In genomic region chr9:127568618-127568970, GRCh38 we compare ENCODE assay signal across 8 cellular contexts. TPM values are rescaled to one million over a fixed set of nuclear protein-coding genes. Genes with fewer than 3 reads are reported as not detected.
DNase-seq lines count a peak whose midpoint lies in the region; ATAC-seq, FAIRE-seq and TF ChIP-seq lines count a peak whose summit lies in the region.

No MANE protein-coding gene starts in this region.

- H3K9me3 ChIP-seq in A549 (no peaks in the 10 kb centered on the region), K562 (replicated peaks; ENCODE audit: control insufficient read depth, insufficient read depth, low read depth, low read length) (no peaks in the 10 kb centered on the region), lung (ENCODE audit: control insufficient read depth in 2 of 2, insufficient read depth in 1 of 2, low read length in 1 of 2) (no peaks in the 10 kb centered on the region)

- CTCF ChIA-PET in A549 (lab: Yijun Ruan, JAX) = interaction anchor here (0.7 to 2.6 kb wide), 9 partner anchors 8 to 65 kb away, joined by 3 to 12 read pairs (median 3); no protein-coding TSS in a partner anchor
- CTCF ChIA-PET in K562 (lab: Yijun Ruan, JAX; ENCODE audit: low intra/inter-chr PET ratio) = no interaction called here

- DNase-seq in A549 (ENCODE audit: low read depth in 1 of 2, low spot score in 1 of 2) (no peak), K562 (ENCODE audit: extremely low read depth in 1 of 4, low spot score in 3 of 4) (peak in 1 of 4 experiments; percentile 28), lung (ENCODE audit: low spot score) (no peak), NCI-H2107 treated with DMSO at 0.1 percent for 48 hours (lab: John Stamatoyannopoulos, UW; ENCODE audit: unreplicated experiment) (no peak), frontal cortex (ENCODE audit: low spot score in 2 of 2) (no peak), GM10266 (ENCODE audit: extremely low spot score) (no peak)

- POLR2A ChIA-PET in A549 (lab: Yijun Ruan, JAX) = interaction anchor here (0.9 to 1.0 kb wide), 3 partner anchors 10 to 166 kb away, joined by 3 read pairs; no protein-coding TSS in a partner anchor
- POLR2A ChIA-PET in K562 (lab: Yijun Ruan, JAX) = interaction anchor here (0.6 kb wide), 1 partner anchor 40 kb away, joined by 3 read pairs; no protein-coding TSS in a partner anchor

- peak; percentile 58 for TF ChIP-seq POLR2A in A549 (IDR thresholded peaks at IDR 0.05; ENCODE audit: low read length)
- TF ChIP-seq POLR2A in K562 (conservative IDR thresholded peaks at IDR 0.05) = no peak

- no TSS peak for BruUV-seq in K562 (replicated peaks; lab: Mats Ljungman, UMichigan)

- no peaks in the 10 kb centered on the region for H3K27me3 ChIP-seq in K562 (ENCODE audit: control insufficient read depth in 2 of 2, insufficient read depth in 2 of 2, low read length in 2 of 2)
- H3K27me3 ChIP-seq in lung (ENCODE audit: control insufficient read depth, insufficient read depth) = no peaks in the 10 kb centered on the region

- H3K36me3 ChIP-seq in K562 (ENCODE audit: control insufficient read depth, insufficient read depth, low read length) (peaks cover 18% of the 10 kb centered on the region; the same call in 1 of the 3 replicates), lung (ENCODE audit: control insufficient read depth in 2 of 2, insufficient read depth in 2 of 2, low read length in 2 of 2) (peaks cover 0 to 5% of the 10 kb centered on the region in 2 donors)

- H3K4me3 ChIP-seq in A549 = peak overlapping the region; percentile 82
- peak overlapping the region; percentile 79 for H3K4me3 ChIP-seq in K562
- peak overlapping the region; percentile 92 for H3K4me3 ChIP-seq in lung

- H2AFZ ChIP-seq in K562 (ENCODE audit: low read depth, low read length) = peak overlapping the region; percentile 28

- no peak for TF ChIP-seq EP300 in A549 (IDR thresholded peaks at IDR 0.05)
- no peak for TF ChIP-seq EP300 in K562 (IDR thresholded peaks at IDR 0.05; ENCODE audit: low read length)

- intact Hi-C loops in K562 (cut with micrococcal nuclease) = no loop called here

- H3K79me2 ChIP-seq in K562 (ENCODE audit: control insufficient read depth, insufficient read depth, low read length) = peaks cover 47% of the 10 kb centered on the region

- 0% methylated on average over 18 of the region's 50 CpGs for WGBS in A549 (ENCODE audit: missing lambda C conversion rate)
- WGBS in K562 (ENCODE audit: insufficient coverage, low coverage, missing lambda C conversion rate) = 0% methylated on average over 8 of the region's 50 CpGs
- 0 to 1% methylated on average over 37 to 50 of the region's 50 CpGs for WGBS in lung, 2 donors

- TF ChIP-seq RAD21 in A549 (conservative IDR thresholded peaks at IDR 0.05 in 1 of 2, IDR thresholded peaks at IDR 0.05 in 1 of 2) (no peak; a peak in 1 of 5 replicates), K562 (CRISPR knock-in tag; conservative IDR thresholded peaks at IDR 0.05 in 1 of 2, IDR thresholded peaks at IDR 0.05 in 1 of 2) (no peak)

- peak overlapping the region; percentile 74 to 98 for H3K9ac ChIP-seq in K562 (ENCODE audit: insufficient read depth in 1 of 2, low read depth in 2 of 2, low read length in 2 of 2)

- ATAC-seq in A549 (peak; percentile 17 to 59), HG02678 (IDR thresholded peaks at IDR 0.05; ENCODE audit: unreplicated experiment) (peak; percentile 24), K562 (peak; percentile 58), lung (ENCODE audit: insufficient read depth, low FRiP score) (no peak), GM19035 (IDR thresholded peaks at IDR 0.05; ENCODE audit: unreplicated experiment) (no peak)

- H3K27ac ChIP-seq in A549 (peak overlapping the region; percentile 92 to 93), K562 (ENCODE audit: extremely low read depth, low read depth, low read length) (peak overlapping the region; percentile 76), lung (ENCODE audit: low read depth in 1 of 2, low read length in 1 of 2) (peak overlapping the region; percentile 76 to 92)

- FAIRE-seq in A549 (lab: Jason Lieb, UNC) = no peak
- no peak for FAIRE-seq in K562 (lab: Jason Lieb, UNC)
- no peak for FAIRE-seq in frontal cortex (lab: Jason Lieb, UNC)

- H3K4me2 ChIP-seq in A549 (peak overlapping the region; percentile 97), K562 (ENCODE audit: insufficient read depth, low read length) (peak overlapping the region; percentile 85)

- no peak for TF ChIP-seq CTCF in A549 (IDR thresholded peaks at IDR 0.05)
- no peak for TF ChIP-seq CTCF in K562 (IDR thresholded peaks at IDR 0.05 in 2 of 3, conservative IDR thresholded peaks at IDR 0.05 in 1 of 3; ENCODE audit: insufficient read depth in 2 of 3, low read depth in 1 of 3, low read length in 3 of 3)
- no peak for TF ChIP-seq CTCF in lung (IDR thresholded peaks at IDR 0.05; ENCODE audit: control extremely low read depth, extremely low read depth)
- TF ChIP-seq CTCF in GM10266 (IDR thresholded peaks at IDR 0.05; ENCODE audit: control insufficient read depth, insufficient read depth, low read depth, missing control alignments) = no peak

- H3K4me1 ChIP-seq in A549 (peaks cover 75% of the 10 kb centered on the region), K562 (replicated peaks in 1 of 2; ENCODE audit: control insufficient read depth in 2 of 2, insufficient read depth in 2 of 2, low read length in 2 of 2) (peaks cover 19 to 34% of the 10 kb centered on the region in 2 experiments), lung (ENCODE audit: control insufficient read depth in 2 of 2, insufficient read depth in 2 of 2, low read length in 2 of 2) (peaks cover 0 to 15% of the 10 kb centered on the region in 2 donors)

- H4K20me1 ChIP-seq in K562 (replicated peaks; ENCODE audit: control insufficient read depth, insufficient read depth, low read length) = no peaks in the 10 kb centered on the region

- in situ Hi-C loops in K562 (cut with MboI) = no loop called here

- H3K9me1 ChIP-seq in K562 (ENCODE audit: control insufficient read depth, insufficient read depth, low read length) = peaks cover 7% of the 10 kb centered on the region

TF ChIP-seq in A549, 52 proteins besides CTCF, POLR2A, EP300 and RAD21:
- TF ChIP-seq CHD2 (IDR thresholded peaks at IDR 0.05; ENCODE audit: low read length, partially characterized antibody) = no peak
TF ChIP-seq in A549: peak in this region for 0.

TF ChIP-seq in K562, 482 proteins besides CTCF, POLR2A, EP300 and RAD21 (continues in another document):
- TF ChIP-seq STAG1 (CRISPR knock-in tag; IDR thresholded peaks at IDR 0.05; ENCODE audit: borderline replicate concordance) = 0 out of 2 replicates have a peak, but pooled peaks have one; percentile 20
- no peak for TF ChIP-seq KAT8 (IDR thresholded peaks at IDR 0.05; ENCODE audit: low read depth)
- no peak for TF ChIP-seq NFXL1 (CRISPR knock-in tag; IDR thresholded peaks at IDR 0.05)
- no peak for TF ChIP-seq GATA2 (CRISPR knock-in tag; IDR thresholded peaks at IDR 0.05)
- 0 out of 2 replicates have a peak, but pooled peaks have one; percentile 25 for TF ChIP-seq ERF (CRISPR knock-in tag; IDR thresholded peaks at IDR 0.05)
- no peak for TF ChIP-seq ZNF398 (CRISPR knock-in tag; IDR thresholded peaks at IDR 0.05)
- TF ChIP-seq CCNT2 (IDR thresholded peaks at IDR 0.05; ENCODE audit: borderline replicate concordance, extremely low read depth, insufficient read length, low read depth, low read length) = peak; percentile 22
- no peak for TF ChIP-seq ZNF668 (CRISPR knock-in tag; IDR thresholded peaks at IDR 0.05)
- TF ChIP-seq GATAD2B (IDR thresholded peaks at IDR 0.05; ENCODE audit: borderline replicate concordance) = peak; percentile 71
- TF ChIP-seq HLTF (IDR thresholded peaks at IDR 0.05) = no peak

RNA-seq across cellular contexts. Expression of gene STXBP1, which starts 43.5 kb away (rescaled TPM):
- polyA plus RNA-seq in A549 (2011; rRNA removed) = 13.3 and 20.4 TPM in 2 replicates
- 12.7 and 14.5 TPM in 2 replicates for polyA plus RNA-seq in A549 (2012; cell fraction: cytosol; rRNA removed)
- 16.5 and 22.0 TPM in 2 replicates for polyA plus RNA-seq in A549 (2012; cell fraction: nucleus; rRNA removed)
- 16.1 to 22.6 TPM (median 19.8 TPM) in 3 replicates for polyA plus RNA-seq in A549 (2017; fragmentation: RNase III; extraction: RNeasy Plus Mini Kit Qiagen cat#74134 plus additional on column Dnase treatment)
- 22.3 and 22.9 TPM in 2 replicates for polyA minus RNA-seq in A549 (2011; rRNA and poly(A)+ RNA removed)
- total RNA-seq in K562 (2011; cell fraction: chromatin; rRNA removed; ENCODE audit: low replicate concordance) = 36.4 and 43.1 TPM in 2 replicates
- total RNA-seq in K562 (2011; cell fraction: nucleolus; rRNA removed) = 15.3 and 19.2 TPM in 2 replicates
- 30.8 and 40.9 TPM in 2 replicates for total RNA-seq in K562 (2011; cell fraction: nucleoplasm; rRNA removed)
- 9.7 and 14.7 TPM in 2 replicates for total RNA-seq in K562 (2014; rRNA removed)
- 5.6 and 6.0 TPM in 2 replicates for total RNA-seq in K562 (2014; rRNA removed; fragmentation: Illumina TruSeq; extraction: Trizol)
- total RNA-seq in K562 (2015; rRNA removed; fragmentation: Illumina TruSeq; extraction: Trizol) = 4.4 and 4.6 TPM in 2 replicates
- 32.5 and 35.1 TPM in 2 replicates for total RNA-seq in K562 (2021)
- 11.1 and 15.9 TPM in 2 replicates for polyA plus RNA-seq in K562 (2011; rRNA removed)
- 9.6 and 10.4 TPM in 2 replicates for polyA plus RNA-seq in K562 (2011; cell fraction: cytosol; rRNA removed)
- 19.9 and 22.9 TPM in 2 replicates for polyA plus RNA-seq in K562 (2011; cell fraction: nucleus; rRNA removed)
- 24.2 and 28.8 TPM in 2 replicates for polyA plus RNA-seq in K562 (2012)
- 20.2 and 23.8 TPM in 2 replicates for polyA plus RNA-seq in K562 (2014; fragmentation: Illumina TruSeq; extraction: Trizol)
- 1 to 10 TPM; 6.2 to 8.1 TPM for polyA plus RNA-seq in K562 (2014; fragmentation: Nextera tagmentation; extraction: Ambion mirVana)
- 10.9 and 12.7 TPM in 2 replicates for polyA plus RNA-seq in K562 (2014; rRNA removed)
- polyA minus RNA-seq in K562 (2011; rRNA and poly(A)+ RNA removed) = 9.1 and 12.1 TPM in 2 replicates
- polyA minus RNA-seq in K562 (2011; cell fraction: cytosol; rRNA and poly(A)+ RNA removed) = 15.6 and 23.9 TPM in 2 replicates
- polyA minus RNA-seq in K562 (2011; cell fraction: nucleus; rRNA and poly(A)+ RNA removed) = 7.0 and 13.6 TPM in 2 replicates
- total RNA-seq in lung = 10 to 100 TPM; 61.5 to 65.8 TPM
- 10 to 100 TPM; 19.2 to 32.0 TPM for polyA plus RNA-seq in lung
- total RNA-seq in frontal cortex = 63.2 TPM

Comparison
In these comparisons a context has a peak if more than half of its experiments do, and no peak if none do; other contexts are left out.
1. ATAC-seq: peak in A549 (2 of 2), HG02678 (single experiment) and K562 (single experiment); none in lung (single experiment) and GM19035 (single experiment).
2. Of the 35 proteins assayed by ChIP-seq in both K562 and A549: peak only in K562: E2F6, PHF8 and REST; only in A549: POLR2A; in both: none; in neither: 30; mixed calls (peak in some experiments, not most) for 1.
3. Peak in every context shown above with its lines, with median percentiles within 50 percentile points of each other: H3K27ac ChIP-seq and H3K4me3 ChIP-seq.